9 cellular contexts compared by ENCODE assay signal in the genomic region with DNA sequence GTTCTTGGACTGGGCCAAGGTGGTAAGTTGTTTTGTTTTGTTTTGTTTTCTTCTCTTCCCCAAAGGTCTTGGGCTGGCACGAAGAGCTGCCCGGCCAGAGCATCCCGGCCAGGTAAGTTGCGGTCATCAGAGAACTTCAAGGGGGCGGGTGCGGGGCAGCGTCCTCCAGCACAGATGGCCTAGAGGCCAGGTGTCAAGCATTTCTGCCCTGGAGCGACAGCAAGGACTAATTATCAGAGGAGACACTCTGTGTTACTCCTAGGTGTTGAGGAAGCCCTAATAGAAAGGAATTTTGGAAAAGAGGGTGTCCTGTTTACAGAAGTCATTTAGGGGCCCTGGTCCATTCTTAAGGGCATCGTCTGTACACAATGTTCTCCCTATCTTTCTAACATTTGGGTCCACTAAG. TPM values are rescaled to one million over a fixed set of nuclear protein-coding genes. Genes with fewer than 3 reads are reported as not detected.
A peak's percentile ranks its signal among the peaks of the same experiment; 100 is the strongest.
DNase-seq lines count a peak whose midpoint lies in the region; ATAC-seq lines count a peak whose summit lies in the region.
"Had no signal": no experiment of that assay in that cellular context is flagged by ENCODE, and none has a peak within 500 bp of the region (broad histone marks: within the 10 kb centered on the region; RNA-seq: fewer than 3 reads in every experiment).

No MANE protein-coding gene starts in this region.

- H3K36me3 Mint-ChIP-seq in activated T-helper 17 cell treated with anti-CD3 and anti-CD28 coated beads, Interleukin-2, amount 50 U/mL, for 72 hours (ENCODE audit: low read depth) = no peaks in the 10 kb centered on the region

- H3K4me1 Mint-ChIP-seq in activated T-helper 17 cell treated with anti-CD3 and anti-CD28 coated beads, Interleukin-2, amount 50 U/mL, for 72 hours = peaks cover 7% of the 10 kb centered on the region

- H3K27me3 ChIP-seq in stomach smooth muscle (ENCODE audit: control insufficient read depth in 1 of 2, insufficient read depth in 2 of 2, low read length in 2 of 2) = no peaks in the 10 kb centered on the region

- peak overlapping the region; percentile 93 to 94 for H3K4me3 ChIP-seq in stomach smooth muscle (ENCODE audit: low read length in 2 of 2)

- H3K27me3 Mint-ChIP-seq in activated T-helper 17 cell treated with anti-CD3 and anti-CD28 coated beads, Interleukin-2, amount 50 U/mL, for 72 hours = peaks cover 33% of the 10 kb centered on the region

- H3K27ac Mint-ChIP-seq in activated T-helper 17 cell treated with anti-CD3 and anti-CD28 coated beads, Interleukin-2, amount 50 U/mL, for 72 hours = no peak overlapping the region

- peak overlapping the region; percentile 88 for H3K27ac ChIP-seq in stomach smooth muscle (ENCODE audit: low read length)

- ATAC-seq in activated T-helper 17 cell treated with anti-CD3 and anti-CD28 coated beads, Interleukin-2, amount 50 U/mL, for 72 hours (replicated peaks) = no peak

- DNase-seq in NCI-H748 (lab: John Stamatoyannopoulos, UW; ENCODE audit: unreplicated experiment) (peak; percentile 70), NCI-H748 treated with DMSO at 0.1 percent for 48 hours (lab: John Stamatoyannopoulos, UW) (no peak), inferior parietal cortex (ENCODE audit: extremely low spot score) (peak; percentile 38), activated gamma-delta T cell (lab: John Stamatoyannopoulos, UW) (no peak), Kasumi-1 (lab: John Stamatoyannopoulos, UW) (no peak)
- DNase-seq in stimulated activated CD4-positive, alpha-beta T cell treated with anti-CD3 and anti-CD28 coated beads, Interleukin-4, amount 100 ng/mL, for 4 hours = no peak
- DNase-seq: NCI-H2171 had no signal

- H3K9ac ChIP-seq in stomach smooth muscle (ENCODE audit: low read length in 2 of 2) = peak overlapping the region; percentile 67 to 90

- H3K36me3 ChIP-seq in stomach smooth muscle (ENCODE audit: control insufficient read depth in 2 of 2, insufficient read depth in 2 of 2, low read length in 2 of 2) = no peaks in the 10 kb centered on the region

- H3K4me1 ChIP-seq in stomach smooth muscle (ENCODE audit: control insufficient read depth, insufficient read depth, low read length) = peaks cover 7% of the 10 kb centered on the region

- H3K4me3 Mint-ChIP-seq in activated T-helper 17 cell treated with anti-CD3 and anti-CD28 coated beads, Interleukin-2, amount 50 U/mL, for 72 hours = peak overlapping the region; percentile 80

- no peaks in the 10 kb centered on the region for H3K9me3 Mint-ChIP-seq in activated T-helper 17 cell treated with anti-CD3 and anti-CD28 coated beads, Interleukin-2, amount 50 U/mL, for 72 hours

- no peaks in the 10 kb centered on the region for H3K9me3 ChIP-seq in stomach smooth muscle (ENCODE audit: control insufficient read depth in 2 of 2, low read length in 2 of 2)

RNA-seq across cellular contexts. Expression of a gene that starts 1.2 kb away (rescaled TPM):
- total RNA-seq in activated T-helper 17 cell treated with anti-CD3 and anti-CD28 coated beads, Interleukin-2, amount 50 U/mL, for 72 hours = under 1 TPM; 0.05 to 0.26 TPM

Comparison
In these comparisons a context has a peak if more than half of its experiments do, and no peak if none do; other contexts are left out.
1. DNase-seq: peak in NCI-H748 (single experiment) and inferior parietal cortex (single experiment); none in NCI-H748 treated with DMSO at 0.1 percent for 48 hours (single experiment), activated gamma-delta T cell (single experiment), Kasumi-1 (0 of 2) and stimulated activated CD4-positive, alpha-beta T cell treated with anti-CD3 and anti-CD28 coated beads, Interleukin-4, amount 100 ng/mL, for 4 hours (0 of 2).